20 cellular contexts compared by ENCODE assay signal in genomic region chrX:41119803-41120202, GRCh38. TPM values are rescaled to one million over a fixed set of nuclear protein-coding genes. Genes with fewer than 3 reads are reported as not detected.
A peak's percentile ranks its signal among the peaks of the same experiment; 100 is the strongest.
DNase-seq lines count a peak whose midpoint lies in the region; ATAC-seq, FAIRE-seq and TF ChIP-seq lines count a peak whose summit lies in the region.
"Had no signal": no experiment of that assay in that cellular context is flagged by ENCODE, and none has a peak within 500 bp of the region (broad histone marks: within the 10 kb centered on the region; RNA-seq: fewer than 3 reads in every experiment).

No MANE protein-coding gene starts in this region.

- H3K9me3 ChIP-seq in H1 (ENCODE audit: insufficient read depth in 2 of 2, low read depth in 1 of 2, low read length in 1 of 2) (no peaks in the 10 kb centered on the region), SJCRH30 (replicated peaks) (no peaks in the 10 kb centered on the region)
- H3K9me3 ChIP-seq: adrenal gland, esophagus muscularis mucosa had no signal

- no peak for ATAC-seq in esophagus mucosa
- ATAC-seq: HCT116, K562 had no signal

- H2BK5ac ChIP-seq in H1 (ENCODE audit: low read depth, low read length), result no peak overlapping the region

- H4K8ac ChIP-seq in H1 (ENCODE audit: extremely low read depth, insufficient read depth, low read length), result no peak overlapping the region

- no peak overlapping the region for H2BK12ac ChIP-seq in H1 (ENCODE audit: low read depth, low read length)

- H3K27me3 Mint-ChIP-seq in activated CD4-positive, alpha-beta T cell treated with anti-CD3 and anti-CD28 coated beads, Interleukin-2, amount 10 ng/mL, durations not matched to agents 7 days and 5 days, result no peaks in the 10 kb centered on the region
- no peaks in the 10 kb centered on the region for H3K27me3 Mint-ChIP-seq in IgD-negative memory B cell

- H3K56ac ChIP-seq in H1 (replicated peaks; ENCODE audit: insufficient read length, low read depth, low read length), result no peak overlapping the region

- peaks cover 55 to 99% of the 10 kb centered on the region in 2 experiments for H3K79me2 ChIP-seq in H1 (ENCODE audit: control insufficient read depth in 1 of 2, insufficient read depth in 2 of 2, low read length in 2 of 2)

- peak overlapping the region; percentile 35; the same call in 1 of the 2 replicates for H3K4me3 ChIP-seq in GM12864 (ENCODE audit: low read depth, low read length)
- peak overlapping the region in 1 of 4 experiments; percentile 30; a peak in 1 of 8 replicates for H3K4me3 ChIP-seq in H1 (ENCODE audit: extremely low read depth in 1 of 4, insufficient read depth in 2 of 4, low read depth in 3 of 4, low read length in 4 of 4)
- H3K4me3 ChIP-seq in SJCRH30, result no peak overlapping the region
- H3K4me3 ChIP-seq: adrenal gland, cardiac muscle cell, dorsolateral prefrontal cortex, esophagus muscularis mucosa, K562, spleen had no signal

- no peak overlapping the region for H4K91ac ChIP-seq in H1 (replicated peaks; ENCODE audit: insufficient read length, low read length)

- FAIRE-seq in H1 (lab: Jason Lieb, UNC), result no peak
- FAIRE-seq: A204.1, K562 had no signal

- H3K9me3 Mint-ChIP-seq in activated CD4-positive, alpha-beta T cell treated with anti-CD3 and anti-CD28 coated beads, Interleukin-2, amount 10 ng/mL, durations not matched to agents 7 days and 5 days, result no peaks in the 10 kb centered on the region
- no peaks in the 10 kb centered on the region for H3K9me3 Mint-ChIP-seq in IgD-negative memory B cell

- 76% methylated on average over 6 of the region's 6 CpGs; no CpG with 5 or more reads in 1 of the 2 experiments for WGBS in H1 (ENCODE audit: extremely low coverage in 1 of 2, insufficient coverage in 1 of 2, insufficient read length in 1 of 2, insufficient replicate concordance in 2 of 2, low coverage in 1 of 2, low lambda C conversion rate in 2 of 2, missing lambda C conversion rate in 1 of 2), 2 experiments

- H3K4me1 ChIP-seq in H1 (replicated peaks in 1 of 4; ENCODE audit: control insufficient read depth in 3 of 4, insufficient read depth in 4 of 4, low read length in 3 of 4) (peaks cover 0 to 20% (median 11%) of the 10 kb centered on the region in 4 experiments; a peak in 3 of 7 replicates), SJCRH30 (no peaks in the 10 kb centered on the region)

- H3K4me2 ChIP-seq in H1 (ENCODE audit: insufficient read depth in 1 of 2, low read depth in 2 of 2, low read length in 2 of 2), result peak overlapping the region; percentile 38 to 48; a peak in 3 of 4 replicates

- no peak for TF ChIP-seq POLR2A in H1 (IDR thresholded peaks at IDR 0.05; ENCODE audit: control extremely low read depth in 1 of 2, low read depth in 2 of 2, low read length in 2 of 2)

- H3K23me2 ChIP-seq in H1 (ENCODE audit: low read depth, low read length), result no peaks in the 10 kb centered on the region

- H4K5ac ChIP-seq in H1 (ENCODE audit: insufficient read length, low read depth, low read length), result no peak overlapping the region

- H3K14ac ChIP-seq in H1 (ENCODE audit: insufficient read length), result no peak overlapping the region

- no peak overlapping the region for H2BK120ac ChIP-seq in H1 (replicated peaks; ENCODE audit: low read depth, low read length)

- peak overlapping the region; percentile 41 for H3K27ac Mint-ChIP-seq in activated CD4-positive, alpha-beta T cell treated with anti-CD3 and anti-CD28 coated beads, Interleukin-2, amount 10 ng/mL, durations not matched to agents 7 days and 5 days
- peak overlapping the region in 2 of 3 donors; percentile 57 to 68 for H3K27ac Mint-ChIP-seq in IgD-negative memory B cell

- no peak for TF ChIP-seq EP300 in H1 (IDR thresholded peaks at IDR 0.05; ENCODE audit: borderline replicate concordance in 1 of 2, low read depth in 2 of 2, low read length in 2 of 2)

- DNase-seq in activated CD4-positive, alpha-beta T cell treated with anti-CD3 and anti-CD28 coated beads, Interleukin-2, amount 10 ng/mL, durations not matched to agents 7 days and 5 days, result no peak
- DNase-seq in activated CD4-positive, alpha-beta T cell treated with anti-CD3 and anti-CD28 coated beads for 1 hour, result no peak
- DNase-seq in GM12864 (ENCODE audit: low read depth) (no peak), H1 (ENCODE audit: low read depth in 1 of 2, low spot score in 2 of 2) (no peak), SW480 (ENCODE audit: low spot score) (no peak), SJCRH30 (no peak)
- DNase-seq: adrenal gland, C1 segment of cervical spinal cord, dorsolateral prefrontal cortex, NCI-H2029, NCI-H446 treated with DMSO at 0.1 percent for 48 hours, spleen, WERI-Rb-1 had no signal

- peaks cover 72% of the 10 kb centered on the region for H3K4me1 Mint-ChIP-seq in activated CD4-positive, alpha-beta T cell treated with anti-CD3 and anti-CD28 coated beads, Interleukin-2, amount 10 ng/mL, durations not matched to agents 7 days and 5 days
- peaks cover 58 to 66% (median 58%) of the 10 kb centered on the region in 3 donors for H3K4me1 Mint-ChIP-seq in IgD-negative memory B cell

- H3K23ac ChIP-seq in H1 (ENCODE audit: insufficient read length), result no peak overlapping the region

- H3K27me3 ChIP-seq in H1 (replicated peaks in 1 of 4; ENCODE audit: control insufficient read depth in 3 of 4, extremely low read depth in 1 of 4, insufficient read depth in 3 of 4, low read length in 3 of 4) (no peaks in the 10 kb centered on the region), SJCRH30 (no peaks in the 10 kb centered on the region)
- H3K27me3 ChIP-seq: adrenal gland, cardiac muscle cell, dorsolateral prefrontal cortex, esophagus muscularis mucosa, spleen had no signal

- H4K20me1 ChIP-seq in H1 (replicated peaks in 1 of 2; ENCODE audit: control insufficient read depth in 1 of 2, insufficient read depth in 2 of 2, low read length in 2 of 2), result peaks cover 17 to 20% of the 10 kb centered on the region in 2 experiments

- POLR2A ChIA-PET in activated CD4-positive, alpha-beta T cell treated with anti-CD3 and anti-CD28 coated beads, Interleukin-2, amount 10 ng/mL, durations not matched to agents 7 days and 5 days (lab: Charles Lee), result interaction anchor here (0.6 kb wide), 1 partner anchor 22 kb away, joined by 4 read pairs; no protein-coding TSS in a partner anchor
- POLR2A ChIA-PET in H1 (lab: Charles Lee; ENCODE audit: partially characterized antibody), result interaction anchor here (1.0 to 1.2 kb wide), 2 partner anchors 33 to 35 kb away, joined by 3 read pairs; partner anchors contain the start of gene USP9X

- peaks cover 13% of the 10 kb centered on the region for H3K36me3 Mint-ChIP-seq in activated CD4-positive, alpha-beta T cell treated with anti-CD3 and anti-CD28 coated beads, Interleukin-2, amount 10 ng/mL, durations not matched to agents 7 days and 5 days (ENCODE audit: low read depth)
- peaks cover 2% of the 10 kb centered on the region for H3K36me3 Mint-ChIP-seq in IgD-negative memory B cell

- CTCF ChIA-PET in activated CD4-positive, alpha-beta T cell treated with anti-CD3 and anti-CD28 coated beads, Interleukin-2, amount 10 ng/mL, durations not matched to agents 7 days and 5 days (lab: Charles Lee), result interaction anchor here (1.8 kb wide), 1 partner anchor 11 kb away, joined by 5 read pairs; no protein-coding TSS in a partner anchor
- CTCF ChIA-PET in H1 (lab: Charles Lee; ENCODE audit: partially characterized antibody), result no interaction called here

- H3K4me3 Mint-ChIP-seq in activated CD4-positive, alpha-beta T cell treated with anti-CD3 and anti-CD28 coated beads, Interleukin-2, amount 10 ng/mL, durations not matched to agents 7 days and 5 days, result no peak overlapping the region
- peak overlapping the region in 3 of 4 donors; percentile 43 to 81 (median 48) for H3K4me3 Mint-ChIP-seq in IgD-negative memory B cell

- no peak for TF ChIP-seq CTCF in GM12864 (IDR thresholded peaks at IDR 0.05; ENCODE audit: low read depth, low read length, missing control alignments)
- no peak for TF ChIP-seq CTCF in H1 (IDR thresholded peaks at IDR 0.05; ENCODE audit: control extremely low read depth in 1 of 3, insufficient read depth in 1 of 3, low read depth in 1 of 3, low read length in 3 of 3)

- H3K18ac ChIP-seq in H1 (ENCODE audit: extremely low read depth, low read length), result no peak overlapping the region

- H3K9ac ChIP-seq in H1 (replicated peaks in 1 of 4; ENCODE audit: extremely low read depth in 1 of 4, low read depth in 3 of 4, low read length in 3 of 4), result no peak overlapping the region

- H2BK15ac ChIP-seq in H1 (ENCODE audit: low read length), result no peak overlapping the region

- H2AFZ ChIP-seq in H1 (ENCODE audit: low read length), result no peak overlapping the region

- H3K4ac ChIP-seq in H1 (replicated peaks; ENCODE audit: insufficient read length, low read depth, low read length), result no peak overlapping the region

- TF ChIP-seq RAD21 in H1 (IDR thresholded peaks at IDR 0.05 in 1 of 2, conservative IDR thresholded peaks at IDR 0.05 in 1 of 2; ENCODE audit: low read depth in 2 of 2, low read length in 2 of 2), result no peak

- no peak overlapping the region for H2BK20ac ChIP-seq in H1 (ENCODE audit: low read length)

- H3K79me1 ChIP-seq in H1 (ENCODE audit: low read depth, low read length), result no peaks in the 10 kb centered on the region

- no peak overlapping the region for H3K27ac ChIP-seq in H1 (ENCODE audit: low read depth, low read length)
- H3K27ac ChIP-seq in SJCRH30, result no peak overlapping the region
- H3K27ac ChIP-seq: adrenal gland, cardiac muscle cell, dorsolateral prefrontal cortex, esophagus muscularis mucosa, WERI-Rb-1 had no signal

- H3K36me3 ChIP-seq in H1 (ENCODE audit: control insufficient read depth in 2 of 4, insufficient read depth in 4 of 4, low read length in 3 of 4), result peaks cover 0 to 31% (median 2%) of the 10 kb centered on the region in 4 experiments; a peak in 4 of 8 replicates
- no peaks in the 10 kb centered on the region; the same call in 1 of the 2 replicates for H3K36me3 ChIP-seq in SJCRH30
- H3K36me3 ChIP-seq: adrenal gland had no signal

- no peak overlapping the region for H2AK5ac ChIP-seq in H1 (ENCODE audit: low read depth, low read length)

TF ChIP-seq in H1, 55 proteins besides CTCF, POLR2A, EP300 and RAD21 (continues in another document):
- no peak for TF ChIP-seq YY1 (IDR thresholded peaks at IDR 0.05; ENCODE audit: low read depth, low read length)
- no peak for TF ChIP-seq SIN3A (conservative IDR thresholded peaks at IDR 0.05 in 1 of 2, IDR thresholded peaks at IDR 0.05 in 1 of 2; ENCODE audit: low read depth in 1 of 2, low read length in 2 of 2)

RNA-seq across cellular contexts. Expression of gene USP9X, which starts 34.6 kb away (rescaled TPM):
- total RNA-seq in activated CD4-positive, alpha-beta T cell treated with anti-CD3 and anti-CD28 coated beads, Interleukin-2, amount 10 ng/mL, durations not matched to agents 7 days and 5 days, result 10 to 100 TPM; 45.5 to 57.5 TPM
- polyA plus RNA-seq in IgD-negative memory B cell, result 20.6 TPM
- 299 and 300 TPM in 2 replicates for total RNA-seq in H1 (2021; fragmentation: NEBNext Ultra II Directional; extraction: Animal tissue kit (Norgen Biotek cat#: 25700))
- polyA plus RNA-seq in H1 (2011; rRNA removed), result 58.2 and 79.2 TPM in 2 replicates
- polyA plus RNA-seq in H1 (2011; cell fraction: cytosol; rRNA removed), result 102 TPM
- polyA plus RNA-seq in H1 (2011; cell fraction: nucleus; rRNA removed), result 114 TPM
- 119 to 210 TPM (median 146 TPM) in 4 replicates for polyA plus RNA-seq in H1 (2012, experiment 1 of 2)
- polyA plus RNA-seq in H1 (2012, experiment 2 of 2), result 5.3 TPM
- polyA plus RNA-seq in H1 (2013, experiment 1 of 2), result 52.3 TPM
- polyA plus RNA-seq in H1 (2013, experiment 2 of 2), result 45.5 TPM
- 1,122 and 1,571 TPM in 2 replicates for polyA minus RNA-seq in H1 (2011; rRNA and poly(A)+ RNA removed)
- polyA minus RNA-seq in H1 (2011; cell fraction: cytosol; rRNA and poly(A)+ RNA removed), result 404 TPM
- 796 TPM for polyA minus RNA-seq in H1 (2011; cell fraction: nucleus; rRNA and poly(A)+ RNA removed)
- total RNA-seq in SJCRH30 (2014; rRNA removed; shearing (Covaris generic)), result 62.7 and 72.9 TPM in 2 replicates
- 47.3 TPM for total RNA-seq in esophagus mucosa
